ENCODE assay signal across 10 cellular contexts in the genomic region with DNA sequence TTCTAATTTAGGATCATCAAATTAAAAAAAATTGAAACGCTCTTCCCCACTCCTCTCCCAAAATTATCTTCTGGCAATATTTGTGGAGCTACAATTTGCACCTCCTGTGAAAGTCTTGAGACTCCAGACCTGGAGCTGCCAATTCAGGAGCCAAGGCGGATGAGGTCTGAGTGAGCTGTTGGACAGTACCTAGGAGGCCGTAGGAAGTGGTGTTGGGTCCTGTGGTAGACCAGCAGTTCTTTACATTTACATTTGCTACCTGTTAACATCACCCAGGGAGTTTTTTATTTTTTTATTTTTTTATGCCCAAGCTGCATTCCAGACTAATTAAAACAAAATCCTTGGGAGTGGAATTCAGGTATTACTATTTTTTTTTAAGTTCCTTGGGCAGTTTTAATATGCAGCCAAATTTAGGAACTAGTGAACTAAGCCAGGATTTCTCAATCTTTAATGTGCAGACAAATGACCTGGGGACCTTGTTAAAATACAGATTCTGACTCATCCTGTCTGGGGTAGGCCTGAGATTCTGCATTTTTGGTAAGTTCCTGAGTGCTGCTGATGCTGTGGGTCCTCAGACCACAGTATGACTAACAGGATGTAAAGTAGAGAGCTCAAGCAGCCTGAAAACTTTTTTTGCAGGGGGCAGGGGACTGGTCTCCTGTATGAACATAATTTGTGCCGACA.
A peak's percentile ranks its signal among the peaks of the same experiment; 100 is the strongest.
DNase-seq lines count a peak whose midpoint lies in the region; ATAC-seq, FAIRE-seq and TF ChIP-seq lines count a peak whose summit lies in the region.
"Had no signal": no experiment of that assay in that cellular context is flagged by ENCODE, and none has a peak within 500 bp of the region (broad histone marks: within the 10 kb centered on the region; RNA-seq: fewer than 3 reads in every experiment).

No MANE protein-coding gene starts in this region.

- no peaks in the 10 kb centered on the region for H3K36me3 ChIP-seq in bronchial epithelial cell (ENCODE audit: control insufficient read depth, insufficient read depth, low read length)
- H3K36me3 ChIP-seq: BE2C, MG63 had no signal

- ATAC-seq in GM21390 (IDR thresholded peaks at IDR 0.05; ENCODE audit: unreplicated experiment), result no peak
- no peak for ATAC-seq in GM21381 (IDR thresholded peaks at IDR 0.05; ENCODE audit: unreplicated experiment)

- intact Hi-C loops in lower leg skin (cut with DNase I; ENCODE audit: low total_unique reads), result no loop called here

- FAIRE-seq in bronchial epithelial cell (lab: Jason Lieb, UNC), result no peak

- no peak for TF ChIP-seq POLR2A in lower leg skin (IDR thresholded peaks at IDR 0.05)

- peak; percentile 28 for DNase-seq in activated CD4-positive, alpha-beta T cell treated with anti-CD3 and anti-CD28 coated beads for 48 hours
- DNase-seq in activated CD4-positive, alpha-beta T cell treated with anti-CD3 and anti-CD28 coated beads, Interleukin-2, amount 50 U/mL, for 1 hour, result no peak
- DNase-seq in NOMO-1 treated with dmso at 0.1 percent for 144 hours (lab: John Stamatoyannopoulos, UW; ENCODE audit: unreplicated experiment), result peak; percentile 69
- DNase-seq in bronchial epithelial cell (ENCODE audit: low read depth), result peak; percentile 94
- DNase-seq in renal cortical epithelial cell (ENCODE audit: low read depth), result peak; percentile 77
- DNase-seq in lower leg skin (ENCODE audit: low spot score in 2 of 2), result no peak
- DNase-seq: BE2C had no signal

- no peaks in the 10 kb centered on the region for H3K27me3 ChIP-seq in bronchial epithelial cell (ENCODE audit: control insufficient read depth, insufficient read depth, low read length)
- H3K27me3 ChIP-seq: BE2C, MG63 had no signal

- H3K4me3 ChIP-seq in bronchial epithelial cell (ENCODE audit: low read depth, low read length) (no peak overlapping the region), lower leg skin (ENCODE audit: low read depth, poor library complexity, severe bottlenecking) (no peak overlapping the region)
- H3K4me3 ChIP-seq: MG63 had no signal

- 70 to 82% methylated on average over 4 of the region's 4 CpGs for WGBS in lower leg skin, 2 donors

- TF ChIP-seq CTCF in bronchial epithelial cell (IDR thresholded peaks at IDR 0.05; ENCODE audit: insufficient read depth, low read length, severe bottlenecking), result no peak
- no peak for TF ChIP-seq CTCF in lower leg skin (IDR thresholded peaks at IDR 0.05)

Comparison
In these comparisons a context has a peak if more than half of its experiments do, and no peak if none do; other contexts are left out.
1. DNase-seq: peak in activated CD4-positive, alpha-beta T cell treated with anti-CD3 and anti-CD28 coated beads for 48 hours (single experiment), NOMO-1 treated with dmso at 0.1 percent for 144 hours (single experiment), bronchial epithelial cell (single experiment) and renal cortical epithelial cell (single experiment); none in activated CD4-positive, alpha-beta T cell treated with anti-CD3 and anti-CD28 coated beads, Interleukin-2, amount 50 U/mL, for 1 hour (single experiment) and lower leg skin (0 of 2).